Comparison of ENCODE assay signal across 1 cellular context in genomic region chr20:44208165-44208564, GRCh38.
TF ChIP-seq lines count a peak whose summit lies in the region.

No MANE protein-coding gene starts in this region.

TF ChIP-seq in endothelial cell of umbilical vein, 7 proteins besides CTCF, POLR2A, EP300 and RAD21 (continued from another document):
- TF ChIP-seq MAX (IDR thresholded peaks at IDR 0.05; ENCODE audit: insufficient read depth, insufficient read length) (no peak), GATA2 (IDR thresholded peaks at IDR 0.05; ENCODE audit: insufficient read depth, insufficient read length, low read depth, low read length) (no peak), POLR2AphosphoS5 (IDR thresholded peaks at IDR 0.05; ENCODE audit: insufficient read depth, low read depth, low read length) (no peak), JUN (IDR thresholded peaks at IDR 0.05; ENCODE audit: borderline replicate concordance, insufficient read depth, insufficient read length, low read depth) (no peak), MYC (IDR thresholded peaks at IDR 0.05; ENCODE audit: low read depth, low read length) (no peak), EZH2 (IDR thresholded peaks at IDR 0.05; ENCODE audit: borderline replicate concordance, low read depth, low read length, severe bottlenecking) (no peak)
TF ChIP-seq in endothelial cell of umbilical vein: peak in this region for 0.
